In genomic region chr2:109089602-109090300, GRCh38 we compare ENCODE assay signal across 1 cellular context.
TF ChIP-seq lines count a peak whose summit lies in the region.

No MANE protein-coding gene starts in this region.

TF ChIP-seq in IMR-90, 13 proteins besides CTCF, POLR2A, EP300 and RAD21 (continued from another document):
- TF ChIP-seq NFE2L2 (IDR thresholded peaks at IDR 0.05; ENCODE audit: low read depth, low read length) (no peak), USF2 (IDR thresholded peaks at IDR 0.05; ENCODE audit: low read depth, low read length) (no peak), ELK1 (IDR thresholded peaks at IDR 0.05; ENCODE audit: borderline replicate concordance, low read depth, low read length) (no peak), SMC3 (IDR thresholded peaks at IDR 0.05; ENCODE audit: low read depth, low read length) (no peak), FOS (IDR thresholded peaks at IDR 0.05; ENCODE audit: low read depth, low read length) (no peak), MXI1 (IDR thresholded peaks at IDR 0.05; ENCODE audit: borderline replicate concordance, low read depth, low read length) (no peak), RFX5 (IDR thresholded peaks at IDR 0.05; ENCODE audit: low read depth, low read length) (no peak), MAZ (IDR thresholded peaks at IDR 0.05; ENCODE audit: borderline replicate concordance, low read depth, low read length) (no peak), CEBPB (IDR thresholded peaks at IDR 0.05; ENCODE audit: low read depth, low read length) (no peak), MAFK (IDR thresholded peaks at IDR 0.05; ENCODE audit: low read depth, low read length) (no peak), CHD1 (IDR thresholded peaks at IDR 0.05; ENCODE audit: low read depth, low read length) (no peak)
